In the genomic region with DNA sequence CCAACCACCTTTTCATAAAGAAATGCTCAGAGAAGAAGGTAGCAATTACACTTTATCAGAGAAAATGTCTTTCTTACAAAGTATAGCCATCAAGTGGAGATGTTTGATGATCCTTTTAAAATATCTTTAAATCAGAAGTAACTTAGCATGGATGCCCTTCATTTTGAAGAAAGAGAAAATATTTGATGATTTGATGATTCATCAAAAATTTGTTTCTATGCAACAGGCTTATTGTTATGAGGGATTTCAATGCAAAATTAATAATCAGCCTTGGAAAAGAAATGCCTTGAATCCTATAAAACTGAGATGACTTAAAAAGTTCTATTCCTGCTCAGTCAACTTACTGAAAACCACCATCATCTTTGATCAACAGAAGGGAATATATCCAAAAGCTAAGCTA, we compare ENCODE assay signal across 17 cellular contexts.
DNase-seq lines count a peak whose midpoint lies in the region; ATAC-seq, FAIRE-seq and TF ChIP-seq lines count a peak whose summit lies in the region.
"Had no signal": no experiment of that assay in that cellular context is flagged by ENCODE, and none has a peak within 500 bp of the region (broad histone marks: within the 10 kb centered on the region; RNA-seq: fewer than 3 reads in every experiment).

No MANE protein-coding gene starts in this region.

- no peak overlapping the region for H3K4me3 ChIP-seq in HepG2 (replicated peaks in 1 of 3; ENCODE audit: insufficient read depth in 1 of 3, low read depth in 2 of 3, low read length in 3 of 3)
- H3K4me3 ChIP-seq in right lobe of liver = no peak overlapping the region
- no peak overlapping the region for H3K4me3 ChIP-seq in CD4-positive, CD25-positive, alpha-beta regulatory T cell (ENCODE audit: low read depth, low read length)
- H3K4me3 ChIP-seq: HAP-1 had no signal

- no peak overlapping the region for H2AFZ ChIP-seq in HepG2 (ENCODE audit: low read length)

- H3K9me3 ChIP-seq in HepG2 (ENCODE audit: low read length) (no peaks in the 10 kb centered on the region), right lobe of liver (no peaks in the 10 kb centered on the region)
- no peaks in the 10 kb centered on the region for H3K9me3 ChIP-seq in CD4-positive, CD25-positive, alpha-beta regulatory T cell (ENCODE audit: control insufficient read depth in 2 of 2, low read length in 2 of 2)
- H3K9me3 ChIP-seq: HAP-1 had no signal

- H3K9me3 Mint-ChIP-seq in CD4-positive, CD25-positive, alpha-beta regulatory T cell = peaks cover 0 to 4% (median 0%) of the 10 kb centered on the region in 7 donors
- no peaks in the 10 kb centered on the region for H3K9me3 Mint-ChIP-seq in activated T-helper 17 cell treated with anti-CD3 and anti-CD28 coated beads, Interleukin-2, amount 50 U/mL, for 72 hours

- peaks cover 4% of the 10 kb centered on the region for H3K27me3 Mint-ChIP-seq in CD4-positive, CD25-positive, alpha-beta regulatory T cell
- H3K27me3 Mint-ChIP-seq in activated T-helper 17 cell treated with anti-CD3 and anti-CD28 coated beads, Interleukin-2, amount 50 U/mL, for 72 hours = peaks cover 3% of the 10 kb centered on the region
- H3K27me3 Mint-ChIP-seq: CD4-positive, alpha-beta memory T cell had no signal

- intact Hi-C loops in HepG2 (cut with micrococcal nuclease; ENCODE audit: unreplicated experiment) (no loop called here), right lobe of liver (cut with DNase I) (no loop called here)

- no peaks in the 10 kb centered on the region for H3K36me3 ChIP-seq in HepG2 (replicated peaks in 1 of 2; ENCODE audit: control insufficient read depth in 1 of 2, insufficient read depth in 2 of 2, low read length in 2 of 2)
- H3K36me3 ChIP-seq in right lobe of liver = no peaks in the 10 kb centered on the region
- H3K36me3 ChIP-seq in CD4-positive, CD25-positive, alpha-beta regulatory T cell (ENCODE audit: control insufficient read depth, insufficient read depth, low read length) = no peaks in the 10 kb centered on the region
- H3K36me3 ChIP-seq: HAP-1 had no signal

- CTCF ChIA-PET in HepG2 (lab: Yijun Ruan, JAX; ENCODE audit: low intra/inter-chr PET ratio, low total read pairs) = no interaction called here

- H3K4me2 ChIP-seq in HepG2 (ENCODE audit: low read depth, low read length) = no peak overlapping the region

- in situ Hi-C loops in HepG2 (cut with HindIII; ENCODE audit: extremely low pct_ligation_motif_present, low pct_unique_long_range_greater_than_20kb) = no loop called here

- no TSS peak for BruUV-seq in HepG2 (replicated peaks; lab: Mats Ljungman, UMichigan)

- no peak for TF ChIP-seq RAD21 in HepG2 (CRISPR knock-in tag; IDR thresholded peaks at IDR 0.05)

- H3K9ac ChIP-seq in HepG2 (ENCODE audit: insufficient read depth, low read depth, low read length) = no peak overlapping the region

- H3K27ac Mint-ChIP-seq in CD4-positive, CD25-positive, alpha-beta regulatory T cell = peak overlapping the region in 2 of 3 donors; percentile 10 to 22
- H3K27ac Mint-ChIP-seq in activated T-helper 17 cell treated with anti-CD3 and anti-CD28 coated beads, Interleukin-2, amount 50 U/mL, for 72 hours = peak overlapping the region; percentile 29
- H3K27ac Mint-ChIP-seq: CD4-positive, alpha-beta memory T cell had no signal

- DNase-seq in HepG2 (ENCODE audit: low spot score) = no peak
- DNase-seq in right lobe of liver = no peak
- no peak for DNase-seq in CD4-positive, CD25-positive, alpha-beta regulatory T cell
- DNase-seq in GM19239 (ENCODE audit: insufficient read length, low spot score) = no peak
- DNase-seq in EL = no peak
- no peak for DNase-seq in NCI-H2029 (lab: John Stamatoyannopoulos, UW)
- DNase-seq in amygdala (lab: John Stamatoyannopoulos, UW) = no peak
- DNase-seq: AML-193; CD4-positive, alpha-beta memory T cell; DMS153; DMS79; GF-D8; KBM-7 had no signal

- H4K20me1 ChIP-seq in HepG2 (ENCODE audit: insufficient read depth, low read length) = no peaks in the 10 kb centered on the region

- POLR2A ChIA-PET in HepG2 (lab: Yijun Ruan, JAX) = no interaction called here

- H3K27ac ChIP-seq in HepG2 (ENCODE audit: extremely low read length, insufficient read depth, low read length) (no peak overlapping the region), right lobe of liver (no peak overlapping the region)
- no peak overlapping the region for H3K27ac ChIP-seq in CD4-positive, CD25-positive, alpha-beta regulatory T cell (ENCODE audit: insufficient read depth, low read length, poor library complexity, severe bottlenecking)
- H3K27ac ChIP-seq: C4-2B had no signal

- H3K36me3 Mint-ChIP-seq in CD4-positive, CD25-positive, alpha-beta regulatory T cell = peaks cover 3% of the 10 kb centered on the region
- no peaks in the 10 kb centered on the region for H3K36me3 Mint-ChIP-seq in activated T-helper 17 cell treated with anti-CD3 and anti-CD28 coated beads, Interleukin-2, amount 50 U/mL, for 72 hours (ENCODE audit: low read depth)
- H3K36me3 Mint-ChIP-seq: CD4-positive, alpha-beta memory T cell had no signal

- TF ChIP-seq EP300 in HepG2 (IDR thresholded peaks at IDR 0.05; ENCODE audit: low read depth in 2 of 2, low read length in 2 of 2) = no peak
- no peak for TF ChIP-seq EP300 in HepG2 (CRISPR knock-in tag; IDR thresholded peaks at IDR 0.05; ENCODE audit: borderline replicate concordance)

- FAIRE-seq in HepG2 (lab: Jason Lieb, UNC) (no peak), GM19239 (lab: Jason Lieb, UNC) (peak; percentile 23)
- FAIRE-seq: A204.1 had no signal

- H3K4me3 Mint-ChIP-seq in CD4-positive, CD25-positive, alpha-beta regulatory T cell = peak overlapping the region in 2 of 4 donors; percentile 23 to 33
- H3K4me3 Mint-ChIP-seq in activated T-helper 17 cell treated with anti-CD3 and anti-CD28 coated beads, Interleukin-2, amount 50 U/mL, for 72 hours = peak overlapping the region; percentile 2
- H3K4me3 Mint-ChIP-seq: CD4-positive, alpha-beta memory T cell had no signal

- H3K79me2 ChIP-seq in HepG2 (ENCODE audit: insufficient read depth, low read length) = no peaks in the 10 kb centered on the region

- H3K27me3 ChIP-seq in HepG2 (ENCODE audit: control insufficient read depth in 1 of 2, insufficient read depth in 2 of 2, low read length in 2 of 2) (peaks cover 0 to 5% of the 10 kb centered on the region in 2 experiments; a peak in 1 of 5 replicates), right lobe of liver (no peaks in the 10 kb centered on the region)
- no peaks in the 10 kb centered on the region for H3K27me3 ChIP-seq in CD4-positive, CD25-positive, alpha-beta regulatory T cell (ENCODE audit: control insufficient read depth, insufficient read depth, low read length)

- peaks cover 3 to 49% (median 22%) of the 10 kb centered on the region in 4 donors for H3K4me1 Mint-ChIP-seq in CD4-positive, CD25-positive, alpha-beta regulatory T cell
- H3K4me1 Mint-ChIP-seq in activated T-helper 17 cell treated with anti-CD3 and anti-CD28 coated beads, Interleukin-2, amount 50 U/mL, for 72 hours = peaks cover 9% of the 10 kb centered on the region

- TF ChIP-seq CTCF in HepG2 (CRISPR knock-in tag; IDR thresholded peaks at IDR 0.05) (no peak), right lobe of liver (IDR thresholded peaks at IDR 0.05) (no peak)

- no peak for ATAC-seq in HepG2
- no peak for ATAC-seq in right lobe of liver
- ATAC-seq in CD4-positive, CD25-positive, alpha-beta regulatory T cell (ENCODE audit: low read depth in 2 of 2) = no peak
- no peak for ATAC-seq in activated T-helper 17 cell treated with anti-CD3 and anti-CD28 coated beads, Interleukin-2, amount 50 U/mL, for 72 hours (replicated peaks)

- no peaks in the 10 kb centered on the region for H3K4me1 ChIP-seq in HepG2 (ENCODE audit: insufficient read depth, low read length)
- H3K4me1 ChIP-seq in right lobe of liver = no peaks in the 10 kb centered on the region
- H3K4me1 ChIP-seq in CD4-positive, CD25-positive, alpha-beta regulatory T cell (ENCODE audit: control insufficient read depth, insufficient read depth, low read length, poor library complexity, severe bottlenecking) = no peaks in the 10 kb centered on the region
- H3K4me1 ChIP-seq: HAP-1 had no signal

- TF ChIP-seq POLR2A in HepG2 (IDR thresholded peaks at IDR 0.05; ENCODE audit: insufficient read depth in 1 of 2, low read depth in 2 of 2, low read length in 2 of 2) = no peak
- no peak for TF ChIP-seq POLR2A in right lobe of liver (IDR thresholded peaks at IDR 0.05)

TF ChIP-seq in HepG2, 621 proteins besides CTCF, POLR2A, EP300 and RAD21:
- TF ChIP-seq SRSF9 (IDR thresholded peaks at IDR 0.05; ENCODE audit: borderline replicate concordance, insufficient read depth, low read depth, low read length, poor library complexity, severe bottlenecking) (no peak), ZNF362 (CRISPR knock-in tag; IDR thresholded peaks at IDR 0.05; ENCODE audit: borderline replicate concordance) (no peak), MAFF (IDR thresholded peaks at IDR 0.05; ENCODE audit: low read depth, low read length) (peak; percentile 92), MAFK (conservative IDR thresholded peaks at IDR 0.05 in 1 of 2, IDR thresholded peaks at IDR 0.05 in 1 of 2; ENCODE audit: low read length in 2 of 2) (peak; percentile 86 to 95)
